In the genomic region with DNA sequence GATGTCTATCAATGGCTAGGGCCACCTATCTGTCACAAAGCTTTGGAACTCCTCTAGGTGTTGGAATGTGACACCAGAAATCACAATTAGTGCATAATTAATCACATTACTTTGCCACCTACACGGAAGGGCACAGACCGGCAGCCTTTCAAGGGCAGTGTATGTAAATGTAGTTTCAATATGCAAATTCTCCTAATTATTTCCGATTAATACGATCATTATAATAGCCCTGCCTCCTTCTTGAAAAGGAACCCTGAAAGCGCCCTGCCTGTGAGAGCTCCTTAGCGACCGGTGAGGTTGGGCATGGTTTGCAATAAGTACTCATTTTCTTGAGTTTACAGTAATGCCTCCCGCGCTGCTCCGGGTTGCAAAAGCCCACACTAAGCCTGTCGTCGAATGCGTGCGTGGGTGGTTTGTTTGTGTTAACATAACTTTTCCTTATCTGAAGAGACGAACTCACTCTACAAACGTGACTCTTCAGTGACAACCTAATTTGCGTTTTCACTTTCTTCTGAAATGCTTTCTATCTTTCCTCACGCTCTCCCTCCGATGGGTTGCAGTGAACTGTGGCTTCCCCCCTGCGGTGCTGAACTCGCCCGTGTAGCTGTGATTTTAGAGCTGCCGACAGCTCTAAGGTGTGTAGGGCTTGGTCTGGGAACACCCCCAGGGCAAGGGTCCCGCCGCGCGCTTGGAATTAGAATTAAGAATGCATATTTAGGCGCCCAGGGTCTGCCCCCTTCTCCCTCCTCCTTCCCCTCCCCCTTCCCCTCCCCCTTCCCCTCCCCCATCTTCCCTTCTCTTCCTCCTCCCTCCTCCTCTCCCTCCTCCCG, we compare ENCODE assay signal across 7 cellular contexts. TPM values are rescaled to one million over a fixed set of nuclear protein-coding genes. Genes with fewer than 3 reads are reported as not detected.
A peak's percentile ranks its signal among the peaks of the same experiment; 100 is the strongest.
DNase-seq lines count a peak whose midpoint lies in the region; ATAC-seq, FAIRE-seq and TF ChIP-seq lines count a peak whose summit lies in the region.

No MANE protein-coding gene starts in this region.

- H3K4me3 ChIP-seq in WERI-Rb-1 (ENCODE audit: low read depth, low read length) (peak overlapping the region; percentile 81), bronchial epithelial cell (ENCODE audit: low read depth, low read length) (peak overlapping the region; percentile 45)

- no peak for FAIRE-seq in bronchial epithelial cell (lab: Jason Lieb, UNC)

- H3K27me3 ChIP-seq in WERI-Rb-1 (ENCODE audit: insufficient read depth, low read depth, severe bottlenecking) (no peaks in the 10 kb centered on the region), bronchial epithelial cell (ENCODE audit: control insufficient read depth, insufficient read depth, low read length) (peaks cover 18% of the 10 kb centered on the region)

- no peak for ATAC-seq in HG03460 (IDR thresholded peaks at IDR 0.05; ENCODE audit: unreplicated experiment)

- TF ChIP-seq CTCF in WERI-Rb-1 (IDR thresholded peaks at IDR 0.05; ENCODE audit: low read depth, low read length), result no peak
- no peak for TF ChIP-seq CTCF in bronchial epithelial cell (IDR thresholded peaks at IDR 0.05; ENCODE audit: insufficient read depth, low read length, severe bottlenecking)

- H3K36me3 ChIP-seq in WERI-Rb-1 (peaks cover 11% of the 10 kb centered on the region), bronchial epithelial cell (ENCODE audit: control insufficient read depth, insufficient read depth, low read length) (no peaks in the 10 kb centered on the region)

- H3K27ac ChIP-seq in WERI-Rb-1, result peak overlapping the region; percentile 100

- H3K9me3 ChIP-seq in WERI-Rb-1 (ENCODE audit: severe bottlenecking), result peaks cover 5% of the 10 kb centered on the region

- DNase-seq in GM19238 (ENCODE audit: insufficient read length, low spot score) (peak; percentile 36), NCI-H2171 (lab: John Stamatoyannopoulos, UW) (peak; percentile 58), WERI-Rb-1 (peak; percentile 81), bronchial epithelial cell (ENCODE audit: low read depth) (peak; percentile 58), kidney glomerular epithelial cell (lab: John Stamatoyannopoulos, UW) (peak; percentile 81)
- peak; percentile 89 for DNase-seq in stimulated activated CD4-positive, alpha-beta T cell treated with anti-CD3 and anti-CD28 coated beads, Interleukin-15, amount 100 ng/mL, for 24 hours

RNA-seq across cellular contexts. Expression of a gene that starts 0.7 kb away (rescaled TPM):
- total RNA-seq in bronchial epithelial cell, result 3.7 and 11.6 TPM in 2 replicates

Comparison
In these comparisons a context has a peak if more than half of its experiments do, and no peak if none do; other contexts are left out.
1. DNase-seq: peak in every context shown above with its lines; median percentile 89 in stimulated activated CD4-positive, alpha-beta T cell treated with anti-CD3 and anti-CD28 coated beads, Interleukin-15, amount 100 ng/mL, for 24 hours; 81 in WERI-Rb-1; 81 in kidney glomerular epithelial cell; 58 in NCI-H2171; 58 in bronchial epithelial cell; 36 in GM19238.